31 cellular contexts compared by ENCODE assay signal in the genomic region with DNA sequence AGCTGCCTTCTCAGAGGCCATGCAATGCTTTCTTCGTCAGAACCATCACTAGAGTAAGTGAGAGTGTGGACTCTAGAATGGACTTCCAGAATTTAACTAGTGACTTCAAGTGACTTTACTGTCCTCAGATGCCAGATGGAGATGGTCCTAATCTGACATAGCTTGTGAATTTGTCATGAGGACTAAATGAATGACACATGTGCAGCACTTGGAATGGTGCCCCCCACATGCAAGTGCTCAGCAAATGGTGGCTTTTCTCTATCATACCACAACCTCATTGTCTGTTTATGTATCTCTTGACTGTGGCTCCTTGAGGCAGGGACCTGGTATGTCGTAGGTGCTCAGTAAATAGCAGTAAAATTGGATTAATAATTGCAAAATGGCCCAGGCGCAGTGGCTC.
"Had no signal": no experiment of that assay in that cellular context is flagged by ENCODE, and none has a peak within 500 bp of the region (broad histone marks: within the 10 kb centered on the region; RNA-seq: fewer than 3 reads in every experiment).

No MANE protein-coding gene starts in this region.

- H3K4me1 Mint-ChIP-seq: activated B cell treated with CpG ODN at 0.5 μM for 24 hours, T-helper 17 cell had no signal

- H3K4me3 Mint-ChIP-seq: activated B cell treated with CpG ODN at 0.5 μM for 24 hours; activated CD8-positive, alpha-beta T cell treated with anti-CD3 and anti-CD28 coated beads for 36 hours; activated naive CD8-positive, alpha-beta T cell; activated T-helper 1 cell treated with anti-CD3 and anti-CD28 coated beads, Interleukin-12 subunit alpha, Interleukin-12 subunit beta, Interleukin-2, Interleukin-4 antibody, amounts not matched to agents 30 ng/mL and 10 ng/mL and 1 ng/mL, durations not matched to agents 14 hours and 24 hours and 36 hours; T-helper 17 cell; T-helper 2 cell treated with Interferon-gamma antibody and Interleukin-4, amounts not matched to agents 5 μg/mL and 100 μg/mL, for 36 hours had no signal

- H3K9me3 ChIP-seq: esophagus squamous epithelium, gastrocnemius medialis had no signal

- H3K4me1 ChIP-seq: esophagus squamous epithelium, foreskin keratinocyte, gastrocnemius medialis, heart left ventricle had no signal

- H3K27ac ChIP-seq: brain microvascular endothelial cell, epithelial cell of prostate, esophagus squamous epithelium, foreskin keratinocyte, gastrocnemius medialis, heart left ventricle, WERI-Rb-1 had no signal

- H3K9me3 Mint-ChIP-seq: activated B cell treated with CpG ODN at 0.5 μM for 24 hours; activated CD8-positive, alpha-beta T cell treated with anti-CD3 and anti-CD28 coated beads for 36 hours had no signal

- H3K27ac Mint-ChIP-seq: activated B cell treated with CpG ODN at 0.5 μM for 24 hours; activated CD8-positive, alpha-beta T cell treated with anti-CD3 and anti-CD28 coated beads for 36 hours; activated naive CD8-positive, alpha-beta T cell; activated T-helper 1 cell treated with anti-CD3 and anti-CD28 coated beads, Interleukin-12 subunit alpha, Interleukin-12 subunit beta, Interleukin-2, Interleukin-4 antibody, amounts not matched to agents 30 ng/mL and 10 ng/mL and 1 ng/mL, durations not matched to agents 14 hours and 24 hours and 36 hours; T-helper 17 cell; T-helper 2 cell treated with Interferon-gamma antibody and Interleukin-4, amounts not matched to agents 5 μg/mL and 100 μg/mL, for 36 hours had no signal

- ATAC-seq: activated CD4-positive, CD25-positive, alpha-beta regulatory T cell treated with anti-CD3 and anti-CD28 coated beads, Interleukin-2, amount 50 U/mL, for 24 hours; activated CD8-positive, alpha-beta T cell treated with anti-CD3 and anti-CD28 coated beads for 36 hours; foreskin keratinocyte; gastrocnemius medialis; heart left ventricle; T-helper 17 cell had no signal

- H3K36me3 ChIP-seq: brain microvascular endothelial cell, esophagus squamous epithelium, gastrocnemius medialis, heart left ventricle had no signal

- H3K27me3 Mint-ChIP-seq: activated B cell treated with CpG ODN at 0.5 μM for 24 hours; activated CD8-positive, alpha-beta T cell treated with anti-CD3 and anti-CD28 coated beads for 36 hours; activated naive CD8-positive, alpha-beta T cell; T-helper 17 cell had no signal

- H3K4me3 ChIP-seq: esophagus squamous epithelium, gastrocnemius medialis, heart left ventricle had no signal

- DNase-seq: activated B cell treated with CpG ODN at 0.5 μM for 24 hours; activated CD4-positive, alpha-beta T cell treated with anti-CD3 and anti-CD28 coated beads for 48 hours; activated CD4-positive, alpha-beta T cell treated with anti-CD3 and anti-CD28 coated beads, Interleukin-2, amount 50 U/mL, for 1 hour; activated CD4-positive, alpha-beta T cell treated with anti-CD3 and anti-CD28 coated beads, Interleukin-2, amount 50 U/mL, for 48 hours; activated CD8-positive, alpha-beta memory T cell treated with anti-CD3 and anti-CD28 coated beads for 24 hours; activated CD8-positive, alpha-beta T cell treated with anti-CD3 and anti-CD28 coated beads for 36 hours; activated gamma-delta T cell; activated naive CD4-positive, alpha-beta T cell; activated naive CD4-positive, alpha-beta T cell treated with anti-CD3 and anti-CD28 coated beads, Interleukin-2, amount 50 U/mL, for 16 hours; activated T-cell treated with anti-CD3 and anti-CD28 coated beads, Interleukin-2, amount 50 U/mL, for 48 hours; amniotic stem cell; anterior cingulate cortex; brain microvascular endothelial cell; caudate nucleus; cortex of kidney; dermis blood vessel endothelial cell; effector CD4-positive, alpha-beta T cell; esophagus squamous epithelium; foreskin keratinocyte; gastrocnemius medialis; glutamatergic neuron; heart left ventricle; T-helper 1 cell; T-helper 17 cell; T1000; WERI-Rb-1 had no signal

- H3K27me3 ChIP-seq: brain microvascular endothelial cell, esophagus squamous epithelium, foreskin keratinocyte, gastrocnemius medialis, heart left ventricle had no signal
